Comparison of ENCODE assay signal across 9 cellular contexts in the genomic region with DNA sequence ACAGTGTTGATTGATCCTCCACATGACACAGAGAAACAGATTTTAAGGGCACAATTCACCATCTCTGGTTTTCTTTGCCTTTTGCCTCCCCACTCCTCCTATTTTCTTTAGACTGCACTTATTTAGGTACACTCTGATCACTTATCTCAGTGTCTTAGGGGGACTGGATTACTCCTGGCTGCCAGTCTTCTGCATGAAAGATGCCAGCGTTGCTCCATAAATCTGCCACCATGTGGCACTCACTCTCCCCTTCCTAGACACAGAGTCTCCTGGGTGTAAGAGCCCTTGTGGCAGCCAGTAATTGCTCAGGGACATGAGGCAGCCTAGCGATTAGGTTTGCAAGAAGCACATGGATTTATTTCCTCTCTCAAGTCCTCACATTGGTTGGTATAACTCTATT. TPM values are rescaled to one million over a fixed set of nuclear protein-coding genes. Genes with fewer than 3 reads are reported as not detected.
DNase-seq lines count a peak whose midpoint lies in the region; ATAC-seq and TF ChIP-seq lines count a peak whose summit lies in the region.
"Had no signal": no experiment of that assay in that cellular context is flagged by ENCODE, and none has a peak within 500 bp of the region (broad histone marks: within the 10 kb centered on the region; RNA-seq: fewer than 3 reads in every experiment).

No MANE protein-coding gene starts in this region.

- TF ChIP-seq EP300 in sigmoid colon (IDR thresholded peaks at IDR 0.05) = no peak

- H3K27me3 ChIP-seq in endodermal cell (ENCODE audit: control insufficient read depth, insufficient read depth, low read length, poor library complexity, severe bottlenecking) (no peaks in the 10 kb centered on the region), sigmoid colon (no peaks in the 10 kb centered on the region)
- H3K27me3 ChIP-seq: ovary had no signal

- H3K27ac Mint-ChIP-seq in endodermal cell = peak overlapping the region; percentile 56
- H3K27ac Mint-ChIP-seq in activated T-helper 2 cell treated with anti-CD3 and anti-CD28 coated beads, Interferon-gamma antibody, Interleukin-2, Interleukin-4, amounts not matched to agents 10 μg/mL and 5 μg/mL and 100 μg/mL, durations not matched to agents 14 hours and 24 hours and 36 hours = no peak overlapping the region

- no peak for TF ChIP-seq POLR2A in sigmoid colon (IDR thresholded peaks at IDR 0.05)

- no peak overlapping the region for H3K4me3 Mint-ChIP-seq in endodermal cell
- no peak overlapping the region for H3K4me3 Mint-ChIP-seq in activated T-helper 2 cell treated with anti-CD3 and anti-CD28 coated beads, Interferon-gamma antibody, Interleukin-2, Interleukin-4, amounts not matched to agents 10 μg/mL and 5 μg/mL and 100 μg/mL, durations not matched to agents 14 hours and 24 hours and 36 hours (ENCODE audit: low read depth)

- H3K4me1 ChIP-seq in endodermal cell (ENCODE audit: control insufficient read depth, insufficient read depth, low read length) (peaks cover 4% of the 10 kb centered on the region), sigmoid colon (no peaks in the 10 kb centered on the region)

- H3K36me3 ChIP-seq in endodermal cell (ENCODE audit: control insufficient read depth, insufficient read depth, low read length) = peaks cover 23% of the 10 kb centered on the region
- H3K36me3 ChIP-seq in sigmoid colon = peaks cover 0 to 21% (median 1%) of the 10 kb centered on the region in 4 donors
- H3K36me3 ChIP-seq: ovary had no signal

- DNase-seq in NCI-H146 (lab: John Stamatoyannopoulos, UW) = peak; percentile 22
- DNase-seq in NCI-H146 treated with DMSO at 0.1 percent for 48 hours (lab: John Stamatoyannopoulos, UW; ENCODE audit: unreplicated experiment) = no peak
- peak; percentile 24 for DNase-seq in NCI-H460 (ENCODE audit: extremely low read depth, low read depth)
- DNase-seq in endodermal cell = no peak
- peak; percentile 54 for DNase-seq in sigmoid colon
- no peak for DNase-seq in stimulated activated CD4-positive, alpha-beta T cell treated with anti-CD3 and anti-CD28 coated beads, Interleukin-2, amount 100 ng/mL, for 24 hours
- no peak for DNase-seq in activated T-helper 2 cell treated with anti-CD3 and anti-CD28 coated beads, Interferon-gamma antibody, Interleukin-2, Interleukin-4, amounts not matched to agents 10 μg/mL and 5 μg/mL and 100 μg/mL, durations not matched to agents 14 hours and 24 hours and 36 hours (ENCODE audit: low spot score)

- 60 to 72% methylated on average over 1 to 2 of the region's 2 CpGs for WGBS in endodermal cell (ENCODE audit: insufficient coverage in 1 of 2, insufficient read length in 1 of 2), 2 experiments
- 16 to 39% methylated on average over 2 of the region's 2 CpGs for WGBS in sigmoid colon, 2 donors

- H3K27me3 Mint-ChIP-seq in endodermal cell (ENCODE audit: insufficient read depth) = no peaks in the 10 kb centered on the region
- no peaks in the 10 kb centered on the region for H3K27me3 Mint-ChIP-seq in activated T-helper 2 cell treated with anti-CD3 and anti-CD28 coated beads, Interferon-gamma antibody, Interleukin-2, Interleukin-4, amounts not matched to agents 10 μg/mL and 5 μg/mL and 100 μg/mL, durations not matched to agents 14 hours and 24 hours and 36 hours (ENCODE audit: low read depth)

- no peaks in the 10 kb centered on the region for H3K9me3 Mint-ChIP-seq in endodermal cell
- H3K9me3 Mint-ChIP-seq in activated T-helper 2 cell treated with anti-CD3 and anti-CD28 coated beads, Interferon-gamma antibody, Interleukin-2, Interleukin-4, amounts not matched to agents 10 μg/mL and 5 μg/mL and 100 μg/mL, durations not matched to agents 14 hours and 24 hours and 36 hours = no peaks in the 10 kb centered on the region

- TF ChIP-seq CTCF in endodermal cell (conservative IDR thresholded peaks at IDR 0.05) (no peak), sigmoid colon (IDR thresholded peaks at IDR 0.05) (no peak)

- H3K27ac ChIP-seq in endodermal cell (ENCODE audit: low read depth, low read length) = no peak overlapping the region
- no peak overlapping the region for H3K27ac ChIP-seq in sigmoid colon
- H3K27ac ChIP-seq: ovary had no signal

- H3K4me3 ChIP-seq in endodermal cell (ENCODE audit: low read length) (no peak overlapping the region), sigmoid colon (no peak overlapping the region)
- H3K4me3 ChIP-seq: ovary had no signal

- ATAC-seq in HG03469 (IDR thresholded peaks at IDR 0.05; ENCODE audit: unreplicated experiment) = no peak

- peaks cover 19% of the 10 kb centered on the region for H3K4me1 Mint-ChIP-seq in endodermal cell
- H3K4me1 Mint-ChIP-seq in activated T-helper 2 cell treated with anti-CD3 and anti-CD28 coated beads, Interferon-gamma antibody, Interleukin-2, Interleukin-4, amounts not matched to agents 10 μg/mL and 5 μg/mL and 100 μg/mL, durations not matched to agents 14 hours and 24 hours and 36 hours (ENCODE audit: low read depth) = peaks cover 23% of the 10 kb centered on the region

- H3K9ac ChIP-seq in endodermal cell (ENCODE audit: extremely low read depth, low read length, poor library complexity, severe bottlenecking) = no peak overlapping the region

- no peaks in the 10 kb centered on the region for H3K9me3 ChIP-seq in endodermal cell (ENCODE audit: control insufficient read depth, low read length)
- H3K9me3 ChIP-seq in sigmoid colon = no peaks in the 10 kb centered on the region
- H3K9me3 ChIP-seq: ovary had no signal

- intact Hi-C loops in sigmoid colon (cut with DNase I) = no loop called here
- intact Hi-C loops in activated T-helper 2 cell treated with anti-CD3 and anti-CD28 coated beads, Interferon-gamma antibody, Interleukin-2, Interleukin-4, amounts not matched to agents 10 μg/mL and 5 μg/mL and 100 μg/mL, durations not matched to agents 14 hours and 24 hours and 36 hours (cut with micrococcal nuclease) = no loop called here

- H3K36me3 Mint-ChIP-seq in endodermal cell (ENCODE audit: low read depth) = peaks cover 19% of the 10 kb centered on the region
- peaks cover 17% of the 10 kb centered on the region for H3K36me3 Mint-ChIP-seq in activated T-helper 2 cell treated with anti-CD3 and anti-CD28 coated beads, Interferon-gamma antibody, Interleukin-2, Interleukin-4, amounts not matched to agents 10 μg/mL and 5 μg/mL and 100 μg/mL, durations not matched to agents 14 hours and 24 hours and 36 hours (ENCODE audit: low read depth)

RNA-seq across cellular contexts. Expression of a gene that starts 34.5 kb away (rescaled TPM):
- 2.0 and 2.3 TPM in 2 replicates for total RNA-seq in NCI-H460 (2014; rRNA removed; shearing (Covaris generic))
- polyA plus RNA-seq in NCI-H460 (2014; cell fraction: nucleus; rRNA removed) = 9.4 and 12.2 TPM in 2 replicates
- total RNA-seq in endodermal cell (1 to 10 TPM; 6.2 to 7.0 TPM), sigmoid colon (1 to 10 TPM; 4.9 to 7.8 (median 6.0) TPM)
- polyA plus RNA-seq in endodermal cell (2013, experiment 1 of 2) = 1.6 TPM
- polyA plus RNA-seq in endodermal cell (2013, experiment 2 of 2) = 1.9 TPM
- polyA plus RNA-seq in sigmoid colon = under 1 TPM in 2 of 3 donors, not detected in 1; 0.23 to 0.64 TPM
- 0.02 TPM in 1 of 2 replicates, not detected in the other for total RNA-seq in activated T-helper 2 cell treated with anti-CD3 and anti-CD28 coated beads, Interferon-gamma antibody, Interleukin-2, Interleukin-4, amounts not matched to agents 10 μg/mL and 5 μg/mL and 100 μg/mL, durations not matched to agents 14 hours and 24 hours and 36 hours

RNA-seq across cellular contexts. Expression of a gene that starts 42.1 kb away (rescaled TPM):
- total RNA-seq in NCI-H460 (2014; rRNA removed; shearing (Covaris generic)) = 41.8 and 52.3 TPM in 2 replicates
- 30.8 and 34.9 TPM in 2 replicates for polyA plus RNA-seq in NCI-H460 (2014; cell fraction: nucleus; rRNA removed)
- total RNA-seq in endodermal cell = 10 to 100 TPM; 66.0 to 75.9 TPM
- 82.0 TPM for polyA plus RNA-seq in endodermal cell (2013, experiment 1 of 2)
- 83.0 TPM for polyA plus RNA-seq in endodermal cell (2013, experiment 2 of 2)
- 10 to 100 TPM; 27.2 to 43.5 (median 34.8) TPM for total RNA-seq in sigmoid colon
- 10 to 100 TPM; 12.6 to 21.6 (median 13.6) TPM for polyA plus RNA-seq in sigmoid colon
- total RNA-seq in activated T-helper 2 cell treated with anti-CD3 and anti-CD28 coated beads, Interferon-gamma antibody, Interleukin-2, Interleukin-4, amounts not matched to agents 10 μg/mL and 5 μg/mL and 100 μg/mL, durations not matched to agents 14 hours and 24 hours and 36 hours = 78.4 and 78.8 TPM in 2 replicates

Comparison
In these comparisons a context has a peak if more than half of its experiments do, and no peak if none do; other contexts are left out.
1. DNase-seq: peak in NCI-H146 (single experiment), NCI-H460 (single experiment) and sigmoid colon (single experiment); none in NCI-H146 treated with DMSO at 0.1 percent for 48 hours (single experiment), endodermal cell (single experiment), stimulated activated CD4-positive, alpha-beta T cell treated with anti-CD3 and anti-CD28 coated beads, Interleukin-2, amount 100 ng/mL, for 24 hours (0 of 2) and activated T-helper 2 cell treated with anti-CD3 and anti-CD28 coated beads, Interferon-gamma antibody, Interleukin-2, Interleukin-4, amounts not matched to agents 10 μg/mL and 5 μg/mL and 100 μg/mL, durations not matched to agents 14 hours and 24 hours and 36 hours (single experiment).